8 cellular contexts compared by ENCODE assay signal in genomic region chr5:142323480-142324376, GRCh38. TPM values are rescaled to one million over a fixed set of nuclear protein-coding genes. Genes with fewer than 3 reads are reported as not detected.
DNase-seq lines count a peak whose midpoint lies in the region; ATAC-seq lines count a peak whose summit lies in the region.

No MANE protein-coding gene starts in this region.

- DNase-seq in activated naive CD4-positive, alpha-beta T cell treated with anti-CD3 and anti-CD28 coated beads, Interleukin-2, amount 10 ng/mL, durations not matched to agents 7 days and 5 days: no peak
- DNase-seq in activated naive CD4-positive, alpha-beta T cell treated with anti-CD3 and anti-CD28 coated beads, Interleukin-2, amount 50 U/mL, for 72 hours (ENCODE audit: low spot score in 2 of 2): no peak
- DNase-seq in activated T-helper 1 cell treated with anti-CD3 and anti-CD28 coated beads, Interleukin-12 subunit alpha, Interleukin-12 subunit beta, Interleukin-2, Interleukin-4 antibody, amounts not matched to agents 30 ng/mL and 10 ng/mL and 1 ng/mL, durations not matched to agents 14 hours and 24 hours and 36 hours (ENCODE audit: low spot score): no peak
- DNase-seq in cardiac septum (ENCODE audit: low spot score) (peak; percentile 67), retina (peak; percentile 49), HuH-7.5 (ENCODE audit: low spot score) (no peak), GM19238 (ENCODE audit: insufficient read length, low spot score) (no peak), NCI-H1092 (lab: John Stamatoyannopoulos, UW) (no peak)

- peaks cover 92% of the 10 kb centered on the region for H3K27me3 Mint-ChIP-seq in activated naive CD4-positive, alpha-beta T cell treated with anti-CD3 and anti-CD28 coated beads, Interleukin-2, amount 10 ng/mL, durations not matched to agents 7 days and 5 days
- peaks cover 40% of the 10 kb centered on the region for H3K27me3 Mint-ChIP-seq in activated T-helper 1 cell treated with anti-CD3 and anti-CD28 coated beads, Interleukin-12 subunit alpha, Interleukin-12 subunit beta, Interleukin-2, Interleukin-4 antibody, amounts not matched to agents 30 ng/mL and 10 ng/mL and 1 ng/mL, durations not matched to agents 14 hours and 24 hours and 36 hours (ENCODE audit: insufficient read depth)

- ATAC-seq in activated naive CD4-positive, alpha-beta T cell treated with anti-CD3 and anti-CD28 coated beads, Interleukin-2, amount 50 U/mL, for 72 hours: no peak

- H3K4me3 Mint-ChIP-seq in activated naive CD4-positive, alpha-beta T cell treated with anti-CD3 and anti-CD28 coated beads, Interleukin-2, amount 10 ng/mL, durations not matched to agents 7 days and 5 days: peak overlapping the region; percentile 80
- peak overlapping the region; percentile 93 for H3K4me3 Mint-ChIP-seq in activated T-helper 1 cell treated with anti-CD3 and anti-CD28 coated beads, Interleukin-12 subunit alpha, Interleukin-12 subunit beta, Interleukin-2, Interleukin-4 antibody, amounts not matched to agents 30 ng/mL and 10 ng/mL and 1 ng/mL, durations not matched to agents 14 hours and 24 hours and 36 hours

- CTCF ChIA-PET in activated naive CD4-positive, alpha-beta T cell treated with anti-CD3 and anti-CD28 coated beads, Interleukin-2, amount 10 ng/mL, durations not matched to agents 7 days and 5 days (lab: Charles Lee): interaction anchor here (0.8 to 1.5 kb wide), 4 partner anchors 11 to 354 kb away, joined by 3 to 5 read pairs (median 4); partner anchors contain the start of gene RNF14

- H3K4me1 Mint-ChIP-seq in activated naive CD4-positive, alpha-beta T cell treated with anti-CD3 and anti-CD28 coated beads, Interleukin-2, amount 10 ng/mL, durations not matched to agents 7 days and 5 days: peaks cover 54% of the 10 kb centered on the region
- peaks cover 55% of the 10 kb centered on the region for H3K4me1 Mint-ChIP-seq in activated T-helper 1 cell treated with anti-CD3 and anti-CD28 coated beads, Interleukin-12 subunit alpha, Interleukin-12 subunit beta, Interleukin-2, Interleukin-4 antibody, amounts not matched to agents 30 ng/mL and 10 ng/mL and 1 ng/mL, durations not matched to agents 14 hours and 24 hours and 36 hours (ENCODE audit: low read depth)

- H3K36me3 Mint-ChIP-seq in activated naive CD4-positive, alpha-beta T cell treated with anti-CD3 and anti-CD28 coated beads, Interleukin-2, amount 10 ng/mL, durations not matched to agents 7 days and 5 days: no peaks in the 10 kb centered on the region
- H3K36me3 Mint-ChIP-seq in activated naive CD4-positive, alpha-beta T cell treated with anti-CD3 and anti-CD28 coated beads, Interleukin-2, amount 50 U/mL, for 72 hours: no peaks in the 10 kb centered on the region
- no peaks in the 10 kb centered on the region for H3K36me3 Mint-ChIP-seq in activated T-helper 1 cell treated with anti-CD3 and anti-CD28 coated beads, Interleukin-12 subunit alpha, Interleukin-12 subunit beta, Interleukin-2, Interleukin-4 antibody, amounts not matched to agents 30 ng/mL and 10 ng/mL and 1 ng/mL, durations not matched to agents 14 hours and 24 hours and 36 hours (ENCODE audit: low read depth)

- no peaks in the 10 kb centered on the region for H3K9me3 Mint-ChIP-seq in activated naive CD4-positive, alpha-beta T cell treated with anti-CD3 and anti-CD28 coated beads, Interleukin-2, amount 10 ng/mL, durations not matched to agents 7 days and 5 days
- H3K9me3 Mint-ChIP-seq in activated naive CD4-positive, alpha-beta T cell treated with anti-CD3 and anti-CD28 coated beads, Interleukin-2, amount 50 U/mL, for 72 hours: no peaks in the 10 kb centered on the region
- no peaks in the 10 kb centered on the region for H3K9me3 Mint-ChIP-seq in activated T-helper 1 cell treated with anti-CD3 and anti-CD28 coated beads, Interleukin-12 subunit alpha, Interleukin-12 subunit beta, Interleukin-2, Interleukin-4 antibody, amounts not matched to agents 30 ng/mL and 10 ng/mL and 1 ng/mL, durations not matched to agents 14 hours and 24 hours and 36 hours

- no peak overlapping the region for H3K27ac Mint-ChIP-seq in activated naive CD4-positive, alpha-beta T cell treated with anti-CD3 and anti-CD28 coated beads, Interleukin-2, amount 10 ng/mL, durations not matched to agents 7 days and 5 days
- no peak overlapping the region for H3K27ac Mint-ChIP-seq in activated naive CD4-positive, alpha-beta T cell treated with anti-CD3 and anti-CD28 coated beads, Interleukin-2, amount 50 U/mL, for 72 hours
- peak overlapping the region; percentile 78 for H3K27ac Mint-ChIP-seq in activated T-helper 1 cell treated with anti-CD3 and anti-CD28 coated beads, Interleukin-12 subunit alpha, Interleukin-12 subunit beta, Interleukin-2, Interleukin-4 antibody, amounts not matched to agents 30 ng/mL and 10 ng/mL and 1 ng/mL, durations not matched to agents 14 hours and 24 hours and 36 hours

- intact Hi-C loops in activated T-helper 1 cell treated with anti-CD3 and anti-CD28 coated beads, Interleukin-12 subunit alpha, Interleukin-12 subunit beta, Interleukin-2, Interleukin-4 antibody, amounts not matched to agents 30 ng/mL and 10 ng/mL and 1 ng/mL, durations not matched to agents 14 hours and 24 hours and 36 hours (cut with micrococcal nuclease): loop anchor here (5.0 to 10.0 kb wide), 3 partner anchors 109 to 309 kb away; partner anchors contain the start of gene GNPDA1
- intact Hi-C loops in cardiac septum (cut with DNase I): loop anchor here (2.0 to 10.0 kb wide), 4 partner anchors 27 to 381 kb away; no protein-coding TSS in a partner anchor

RNA-seq across cellular contexts. Expression of gene SPRY4, which starts 1.1 kb away (rescaled TPM):
- total RNA-seq in activated naive CD4-positive, alpha-beta T cell treated with anti-CD3 and anti-CD28 coated beads, Interleukin-2, amount 50 U/mL, for 72 hours: under 1 TPM; 0.16 to 0.51 TPM
- total RNA-seq in activated T-helper 1 cell treated with anti-CD3 and anti-CD28 coated beads, Interleukin-12 subunit alpha, Interleukin-12 subunit beta, Interleukin-2, Interleukin-4 antibody, amounts not matched to agents 30 ng/mL and 10 ng/mL and 1 ng/mL, durations not matched to agents 14 hours and 24 hours and 36 hours: 1.7 and 2.4 TPM in 2 replicates
- total RNA-seq in cardiac septum: 20.6 TPM

Comparison
In these comparisons a context has a peak if more than half of its experiments do, and no peak if none do; other contexts are left out.
1. DNase-seq: peak in cardiac septum (single experiment) and retina (single experiment); none in activated naive CD4-positive, alpha-beta T cell treated with anti-CD3 and anti-CD28 coated beads, Interleukin-2, amount 10 ng/mL, durations not matched to agents 7 days and 5 days (single experiment), activated naive CD4-positive, alpha-beta T cell treated with anti-CD3 and anti-CD28 coated beads, Interleukin-2, amount 50 U/mL, for 72 hours (0 of 2), activated T-helper 1 cell treated with anti-CD3 and anti-CD28 coated beads, Interleukin-12 subunit alpha, Interleukin-12 subunit beta, Interleukin-2, Interleukin-4 antibody, amounts not matched to agents 30 ng/mL and 10 ng/mL and 1 ng/mL, durations not matched to agents 14 hours and 24 hours and 36 hours (single experiment), HuH-7.5 (single experiment), GM19238 (single experiment) and NCI-H1092 (single experiment).